In the genomic region with DNA sequence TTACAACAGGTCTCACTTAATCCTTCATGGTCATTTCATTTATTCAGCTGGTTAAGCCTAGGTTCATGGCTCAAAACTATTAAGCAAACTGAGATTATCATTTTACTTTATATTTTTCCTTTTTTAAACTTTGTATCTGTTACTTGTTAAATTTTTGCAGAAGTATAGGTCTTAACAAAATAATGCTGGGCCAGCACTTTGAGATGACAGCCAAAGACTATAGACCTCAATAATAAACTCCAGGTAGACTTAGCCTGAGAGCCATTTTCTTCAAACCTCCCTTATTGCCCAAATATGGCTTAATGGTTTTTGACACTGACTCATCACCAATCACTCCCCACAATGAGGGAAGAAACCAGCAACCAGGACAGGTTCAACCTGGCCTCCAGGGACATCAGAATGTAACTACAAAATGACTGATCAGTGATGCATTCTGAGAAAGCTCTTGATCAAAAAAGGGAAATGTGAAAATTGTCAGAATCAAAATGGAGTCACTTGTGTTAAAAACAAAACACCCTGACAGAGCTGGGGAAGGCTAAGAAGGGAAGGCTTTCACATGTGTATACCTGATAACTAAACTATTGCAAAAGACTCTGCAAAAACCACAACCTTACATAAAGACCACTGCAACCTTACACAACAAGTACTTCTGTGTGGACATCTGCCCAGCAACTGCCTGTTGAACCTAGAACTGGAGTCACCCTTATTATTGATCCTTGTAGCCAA, we compare ENCODE assay signal across 9 cellular contexts. TPM values are rescaled to one million over a fixed set of nuclear protein-coding genes. Genes with fewer than 3 reads are reported as not detected.
DNase-seq lines count a peak whose midpoint lies in the region; ATAC-seq and TF ChIP-seq lines count a peak whose summit lies in the region.
"Had no signal": no experiment of that assay in that cellular context is flagged by ENCODE, and none has a peak within 500 bp of the region (broad histone marks: within the 10 kb centered on the region; RNA-seq: fewer than 3 reads in every experiment).

No MANE protein-coding gene starts in this region.

- H3F3A ChIP-seq in DOHH2 (ENCODE audit: control insufficient read depth, insufficient read depth), result peaks cover 10% of the 10 kb centered on the region; the same call in 1 of the 2 replicates

- no peaks in the 10 kb centered on the region for H3K9me3 ChIP-seq in DOHH2 (ENCODE audit: control insufficient read depth, insufficient read depth, low read length)
- H3K9me3 ChIP-seq in SJCRH30 (replicated peaks), result no peaks in the 10 kb centered on the region

- TF ChIP-seq CTCF in DOHH2 (IDR thresholded peaks at IDR 0.05; ENCODE audit: low read depth, low read length, poor library complexity, severe bottlenecking) (no peak), WTC11 (IDR thresholded peaks at IDR 0.05) (no peak), omental fat pad (IDR thresholded peaks at IDR 0.05) (no peak)

- H3K4me3 ChIP-seq in DOHH2 (ENCODE audit: low read length), result no peak overlapping the region
- H3K4me3 ChIP-seq in SJCRH30, result no peak overlapping the region

- no peaks in the 10 kb centered on the region for H3K36me3 Mint-ChIP-seq in activated naive CD4-positive, alpha-beta T cell treated with anti-CD3 and anti-CD28 coated beads, Interleukin-2, amount 50 U/mL, for 24 hours
- peaks cover 3% of the 10 kb centered on the region for H3K36me3 Mint-ChIP-seq in WTC11

- CTCF ChIA-PET in WTC11 (lab: Charles Lee), result no interaction called here

- POLR2A ChIA-PET in WTC11 (lab: Charles Lee), result no interaction called here

- H3K27me3 ChIP-seq in DOHH2 (ENCODE audit: control insufficient read depth, low read length) (no peaks in the 10 kb centered on the region), SJCRH30 (no peaks in the 10 kb centered on the region)

- peaks cover 61% of the 10 kb centered on the region for H3K4me1 ChIP-seq in DOHH2 (ENCODE audit: control insufficient read depth, low read length)
- peaks cover 15% of the 10 kb centered on the region for H3K4me1 ChIP-seq in SJCRH30

- peaks cover 24% of the 10 kb centered on the region for H3K79me2 ChIP-seq in DOHH2 (ENCODE audit: control insufficient read depth, low read length)

- ATAC-seq in GM19463 (IDR thresholded peaks at IDR 0.05; ENCODE audit: unreplicated experiment), result peak; percentile 60
- ATAC-seq in HG03469 (IDR thresholded peaks at IDR 0.05; ENCODE audit: unreplicated experiment), result peak; percentile 66
- ATAC-seq in WTC11, result no peak
- no peak for ATAC-seq in omental fat pad (ENCODE audit: low FRiP score)

- no peaks in the 10 kb centered on the region for H4K20me1 ChIP-seq in DOHH2 (ENCODE audit: control insufficient read depth, insufficient read depth, low read depth, low read length)

- H3K27ac ChIP-seq in DOHH2 (ENCODE audit: low read depth, low read length), result no peak overlapping the region
- H3K27ac ChIP-seq in SJCRH30, result no peak overlapping the region

- no peaks in the 10 kb centered on the region for H3K9me2 ChIP-seq in DOHH2 (replicated peaks; ENCODE audit: control insufficient read depth, low read length)

- H3K9me3 Mint-ChIP-seq in activated naive CD4-positive, alpha-beta T cell treated with anti-CD3 and anti-CD28 coated beads, Interleukin-2, amount 50 U/mL, for 24 hours, result no peaks in the 10 kb centered on the region
- H3K9me3 Mint-ChIP-seq in WTC11, result peaks cover 7% of the 10 kb centered on the region

- no peaks in the 10 kb centered on the region for H3K27me3 Mint-ChIP-seq in activated naive CD4-positive, alpha-beta T cell treated with anti-CD3 and anti-CD28 coated beads, Interleukin-2, amount 50 U/mL, for 24 hours
- peaks cover 29% of the 10 kb centered on the region for H3K27me3 Mint-ChIP-seq in WTC11 (ENCODE audit: low read depth)

- no peak overlapping the region for H3K4me3 Mint-ChIP-seq in activated naive CD4-positive, alpha-beta T cell treated with anti-CD3 and anti-CD28 coated beads, Interleukin-2, amount 50 U/mL, for 24 hours
- H3K4me3 Mint-ChIP-seq in WTC11, result no peak overlapping the region
- H3K4me3 Mint-ChIP-seq: dendritic cell treated with granulocyte-macrophage colony-stimulating factor and Interleukin-4, amounts not matched to agents 40 ng/mL and 50 ng/mL, for 4 days had no signal

- H3K36me3 ChIP-seq in DOHH2 (ENCODE audit: control insufficient read depth, low read length) (no peaks in the 10 kb centered on the region), SJCRH30 (no peaks in the 10 kb centered on the region)

- no peak for DNase-seq in WTC11 (ENCODE audit: low spot score)
- no peak for DNase-seq in omental fat pad (ENCODE audit: low spot score)
- DNase-seq in SJCRH30, result no peak
- no peak for DNase-seq in ureter (ENCODE audit: low spot score)

- H3K4me2 ChIP-seq in DOHH2 (ENCODE audit: low read length), result peak overlapping the region; percentile 61

- H3K27ac Mint-ChIP-seq in activated naive CD4-positive, alpha-beta T cell treated with anti-CD3 and anti-CD28 coated beads, Interleukin-2, amount 50 U/mL, for 24 hours, result peak overlapping the region; percentile 25
- H3K27ac Mint-ChIP-seq in WTC11, result no peak overlapping the region
- H3K27ac Mint-ChIP-seq: dendritic cell treated with granulocyte-macrophage colony-stimulating factor and Interleukin-4, amounts not matched to agents 40 ng/mL and 50 ng/mL, for 4 days had no signal

- H3K4me1 Mint-ChIP-seq in activated naive CD4-positive, alpha-beta T cell treated with anti-CD3 and anti-CD28 coated beads, Interleukin-2, amount 50 U/mL, for 24 hours, result peaks cover 29% of the 10 kb centered on the region
- peaks cover 17% of the 10 kb centered on the region for H3K4me1 Mint-ChIP-seq in WTC11

TF ChIP-seq in WTC11, 78 proteins besides CTCF, POLR2A, EP300 and RAD21:
- TF ChIP-seq ZNF416 (CRISPR knock-in tag; IDR thresholded peaks at IDR 0.05) (no peak), ESRRA (CRISPR knock-in tag; IDR thresholded peaks at IDR 0.05; ENCODE audit: borderline replicate concordance) (no peak), NFYB (CRISPR knock-in tag; conservative IDR thresholded peaks at IDR 0.05; ENCODE audit: low read depth) (no peak)
- TF ChIP-seq, protein P1, sequence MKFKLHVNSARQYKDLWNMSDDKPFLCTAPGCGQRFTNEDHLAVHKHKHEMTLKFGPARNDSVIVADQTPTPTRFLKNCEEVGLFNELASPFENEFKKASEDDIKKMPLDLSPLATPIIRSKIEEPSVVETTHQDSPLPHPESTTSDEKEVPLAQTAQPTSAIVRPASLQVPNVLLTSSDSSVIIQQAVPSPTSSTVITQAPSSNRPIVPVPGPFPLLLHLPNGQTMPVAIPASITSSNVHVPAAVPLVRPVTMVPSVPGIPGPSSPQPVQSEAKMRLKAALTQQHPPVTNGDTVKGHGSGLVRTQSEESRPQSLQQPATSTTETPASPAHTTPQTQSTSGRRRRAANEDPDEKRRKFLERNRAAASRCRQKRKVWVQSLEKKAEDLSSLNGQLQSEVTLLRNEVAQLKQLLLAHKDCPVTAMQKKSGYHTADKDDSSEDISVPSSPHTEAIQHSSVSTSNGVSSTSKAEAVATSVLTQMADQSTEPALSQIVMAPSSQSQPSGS (CRISPR knock-in tag; IDR thresholded peaks at IDR 0.05; ENCODE audit: borderline replicate concordance, low read depth), result no peak
- TF ChIP-seq, protein P2, sequence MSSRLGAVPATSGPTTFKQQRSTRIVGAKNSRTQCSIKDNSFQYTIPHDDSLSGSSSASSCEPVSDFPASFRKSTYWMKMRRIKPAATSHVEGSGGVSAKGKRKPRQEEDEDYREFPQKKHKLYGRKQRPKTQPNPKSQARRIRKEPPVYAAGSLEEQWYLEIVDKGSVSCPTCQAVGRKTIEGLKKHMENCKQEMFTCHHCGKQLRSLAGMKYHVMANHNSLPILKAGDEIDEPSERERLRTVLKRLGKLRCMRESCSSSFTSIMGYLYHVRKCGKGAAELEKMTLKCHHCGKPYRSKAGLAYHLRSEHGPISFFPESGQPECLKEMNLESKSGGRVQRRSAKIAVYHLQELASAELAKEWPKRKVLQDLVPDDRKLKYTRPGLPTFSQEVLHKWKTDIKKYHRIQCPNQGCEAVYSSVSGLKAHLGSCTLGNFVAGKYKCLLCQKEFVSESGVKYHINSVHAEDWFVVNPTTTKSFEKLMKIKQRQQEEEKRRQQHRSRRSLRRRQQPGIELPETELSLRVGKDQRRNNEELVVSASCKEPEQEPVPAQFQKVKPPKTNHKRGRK (CRISPR knock-in tag; IDR thresholded peaks at IDR 0.05; ENCODE audit: borderline replicate concordance), result no peak

RNA-seq across cellular contexts. Expression of a gene that starts 2.1 kb away (rescaled TPM):
- total RNA-seq in WTC11 (2021) (3.3 to 5.1 TPM (median 3.8 TPM) in 3 replicates), omental fat pad (10 to 100 TPM; 11.0 to 23.6 (median 14.2) TPM), ureter (9.6 TPM)
- total RNA-seq in SJCRH30 (2014; rRNA removed; shearing (Covaris generic)), result 14.7 and 15.0 TPM in 2 replicates

Comparison
In these comparisons a context has a peak if more than half of its experiments do, and no peak if none do; other contexts are left out.
1. ATAC-seq: peak in GM19463 (single experiment) and HG03469 (single experiment); none in WTC11 (single experiment) and omental fat pad (single experiment).